Comparison of ENCODE assay signal across 13 cellular contexts in the genomic region with DNA sequence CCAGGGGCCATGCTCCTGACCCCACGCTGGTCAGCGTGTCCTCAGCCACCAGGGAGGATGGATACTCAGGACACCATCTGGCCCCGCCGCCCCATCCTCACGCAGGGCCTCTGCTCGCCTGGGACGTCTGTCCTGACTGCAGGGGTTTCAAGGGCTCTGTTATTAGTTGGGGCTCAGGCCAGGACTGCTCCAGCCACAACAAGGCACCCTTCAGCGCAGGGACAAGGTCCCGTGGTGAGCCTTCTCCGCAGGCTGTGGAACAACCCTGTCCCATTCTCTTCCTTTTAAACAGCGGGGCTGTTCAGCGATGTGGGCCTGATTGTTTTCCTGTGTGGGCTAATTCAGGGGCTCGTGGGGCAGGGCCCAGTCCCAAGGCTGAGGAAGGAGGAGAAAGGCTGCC.
DNase-seq lines count a peak whose midpoint lies in the region; ATAC-seq and TF ChIP-seq lines count a peak whose summit lies in the region.
"Had no signal": no experiment of that assay in that cellular context is flagged by ENCODE, and none has a peak within 500 bp of the region (broad histone marks: within the 10 kb centered on the region; RNA-seq: fewer than 3 reads in every experiment).

No MANE protein-coding gene starts in this region.

- no peak overlapping the region for H3K9ac ChIP-seq in DND-41 (ENCODE audit: low read depth, low read length)
- peak overlapping the region in 1 of 2 donors; percentile 29 for H3K9ac ChIP-seq in colonic mucosa (ENCODE audit: low read depth in 2 of 2, low read length in 2 of 2)

- H2AFZ ChIP-seq in DND-41 (ENCODE audit: low read depth, low read length) (no peak overlapping the region), OCI-LY7 (ENCODE audit: low read length) (no peak overlapping the region)

- no peaks in the 10 kb centered on the region for H3K9me2 ChIP-seq in OCI-LY7 (ENCODE audit: insufficient read depth, low read length)

- H3K27ac Mint-ChIP-seq in glutamatergic neuron (ENCODE audit: unreplicated experiment) (no peak overlapping the region), progenitor cell of endocrine pancreas (no peak overlapping the region)

- no peaks in the 10 kb centered on the region for H3K36me3 Mint-ChIP-seq in glutamatergic neuron (ENCODE audit: unreplicated experiment)
- H3K36me3 Mint-ChIP-seq in progenitor cell of endocrine pancreas (ENCODE audit: insufficient read depth) = no peaks in the 10 kb centered on the region

- no TSS peak for BruUV-seq in OCI-LY7 (replicated peaks; lab: Mats Ljungman, UMichigan)

- peaks cover 13% of the 10 kb centered on the region for H3K27me3 Mint-ChIP-seq in glutamatergic neuron (ENCODE audit: unreplicated experiment)
- no peaks in the 10 kb centered on the region for H3K27me3 Mint-ChIP-seq in progenitor cell of endocrine pancreas

- H3K4me1 ChIP-seq in DND-41 (ENCODE audit: insufficient read depth, low read length) (no peaks in the 10 kb centered on the region), OCI-LY7 (ENCODE audit: insufficient read depth, low read length, poor library complexity, severe bottlenecking) (peaks cover 84% of the 10 kb centered on the region), colonic mucosa (peaks cover 26% of the 10 kb centered on the region)

- H3K36me3 ChIP-seq in DND-41 (ENCODE audit: insufficient read depth, low read length) (peaks cover 70% of the 10 kb centered on the region), OCI-LY7 (ENCODE audit: insufficient read depth, low read length) (no peaks in the 10 kb centered on the region), colonic mucosa (no peaks in the 10 kb centered on the region)
- H3K36me3 ChIP-seq: tibial artery had no signal

- H3K4me3 Mint-ChIP-seq in glutamatergic neuron (ENCODE audit: unreplicated experiment) = peak overlapping the region; percentile 25
- no peak overlapping the region for H3K4me3 Mint-ChIP-seq in progenitor cell of endocrine pancreas (ENCODE audit: low read depth)
- H3K4me3 Mint-ChIP-seq: activated T-cell treated with anti-CD3 and anti-CD28 coated beads, Interleukin-2, amount 50 U/mL, for 4 hours had no signal

- CTCF ChIA-PET in OCI-LY7 (lab: Charles Lee; ENCODE audit: unreplicated experiment) = no interaction called here

- H3K9me3 ChIP-seq in DND-41 (ENCODE audit: insufficient read depth, low read length, severe bottlenecking) (no peaks in the 10 kb centered on the region), OCI-LY7 (ENCODE audit: low read length) (no peaks in the 10 kb centered on the region), colonic mucosa (no peaks in the 10 kb centered on the region)
- H3K9me3 ChIP-seq: psoas muscle, tibial artery had no signal

- H3K27ac ChIP-seq in DND-41 (ENCODE audit: low read length) (0 out of 2 replicates have a peak overlapping the region, but pooled peaks have one; percentile 36), OCI-LY7 (ENCODE audit: low read depth, low read length, poor library complexity, severe bottlenecking) (no peak overlapping the region), colonic mucosa (no peak overlapping the region)
- H3K27ac ChIP-seq: psoas muscle, tibial artery had no signal

- H3K4me3 ChIP-seq in DND-41 (ENCODE audit: low read depth in 1 of 2, low read length in 2 of 2) = no peak overlapping the region
- no peak overlapping the region for H3K4me3 ChIP-seq in OCI-LY7 (ENCODE audit: low read depth, low read length, poor library complexity, severe bottlenecking)
- H3K4me3 ChIP-seq in colonic mucosa = no peak overlapping the region
- H3K4me3 ChIP-seq: psoas muscle, tibial artery had no signal

- H4K20me1 ChIP-seq in DND-41 (ENCODE audit: insufficient read depth, low read length) (peaks cover 91% of the 10 kb centered on the region), OCI-LY7 (ENCODE audit: insufficient read depth, low read length) (peaks cover 4% of the 10 kb centered on the region; the same call in 1 of the 2 replicates)

- intact Hi-C loops in OCI-LY7 (cut with micrococcal nuclease; ENCODE audit: unreplicated experiment) = no loop called here
- intact Hi-C loops in colonic mucosa (cut with DNase I) = no loop called here

- DNase-seq in DND-41 (no peak), OCI-LY7 (ENCODE audit: low spot score) (no peak), glutamatergic neuron (no peak), occipital lobe (lab: John Stamatoyannopoulos, UW) (peak; percentile 27), progenitor cell of endocrine pancreas (ENCODE audit: low spot score, unreplicated experiment) (no peak), colonic mucosa (no peak), GM20000 (ENCODE audit: low spot score) (no peak)
- DNase-seq: activated T-cell treated with anti-CD3 and anti-CD28 coated beads, Interleukin-2, amount 50 U/mL, for 4 hours; NCI-H1048; NCI-H446 treated with DMSO at 0.1 percent for 48 hours; tibial artery had no signal

- H3K4me2 ChIP-seq in DND-41 (ENCODE audit: insufficient read depth, low read length) (no peak overlapping the region), OCI-LY7 (ENCODE audit: low read length) (peak overlapping the region; percentile 48; the same call in 1 of the 2 replicates)

- H3K27me3 ChIP-seq in DND-41 (ENCODE audit: insufficient read depth, low read length, poor library complexity) = no peaks in the 10 kb centered on the region
- no peaks in the 10 kb centered on the region for H3K27me3 ChIP-seq in colonic mucosa
- H3K27me3 ChIP-seq: tibial artery had no signal

- POLR2A ChIA-PET in OCI-LY7 (lab: Charles Lee) = interaction anchor here (1.4 kb wide), 1 partner anchor 106 kb away, joined by 4 read pairs; no protein-coding TSS in a partner anchor

- H3K79me2 ChIP-seq in DND-41 (ENCODE audit: insufficient read depth, low read length) = peaks cover 97% of the 10 kb centered on the region
- no peaks in the 10 kb centered on the region for H3K79me2 ChIP-seq in OCI-LY7 (ENCODE audit: insufficient read depth, low read depth, low read length)

- TF ChIP-seq CTCF in DND-41 (IDR thresholded peaks at IDR 0.05; ENCODE audit: borderline replicate concordance, extremely low read depth, low read length, poor library complexity, severe bottlenecking) (no peak), OCI-LY7 (conservative IDR thresholded peaks at IDR 0.05; ENCODE audit: low read length) (no peak), glutamatergic neuron (IDR thresholded peaks at IDR 0.05; ENCODE audit: partially characterized antibody, unreplicated experiment) (no peak), progenitor cell of endocrine pancreas (IDR thresholded peaks at IDR 0.05; ENCODE audit: unreplicated experiment) (no peak), colonic mucosa (IDR thresholded peaks at IDR 0.05) (no peak), GM20000 (IDR thresholded peaks at IDR 0.05; ENCODE audit: extremely low read depth, missing control alignments) (no peak)

- H3K4me1 Mint-ChIP-seq in glutamatergic neuron (ENCODE audit: low read depth, unreplicated experiment) = peaks cover 44% of the 10 kb centered on the region
- peaks cover 10% of the 10 kb centered on the region for H3K4me1 Mint-ChIP-seq in progenitor cell of endocrine pancreas (ENCODE audit: low read depth)

- H3K9me3 Mint-ChIP-seq in glutamatergic neuron (ENCODE audit: unreplicated experiment) (peaks cover 13% of the 10 kb centered on the region), progenitor cell of endocrine pancreas (ENCODE audit: low read depth) (no peaks in the 10 kb centered on the region)
- H3K9me3 Mint-ChIP-seq: activated T-cell treated with anti-CD3 and anti-CD28 coated beads, Interleukin-2, amount 50 U/mL, for 4 hours had no signal

- ATAC-seq in DND-41 (ENCODE audit: insufficient read depth, low read depth) (no peak), GM18868 (IDR thresholded peaks at IDR 0.05; ENCODE audit: unreplicated experiment) (no peak)
- ATAC-seq: psoas muscle had no signal
